ENCODE assay signal across 8 cellular contexts in genomic region chr16:58198022-58198683, GRCh38. TPM values are rescaled to one million over a fixed set of nuclear protein-coding genes. Genes with fewer than 3 reads are reported as not detected.
DNase-seq lines count a peak whose midpoint lies in the region; ATAC-seq and TF ChIP-seq lines count a peak whose summit lies in the region.

Gene CSNK2A2 (minus strand): TSS chr16:58198106. CDS start chr16:58197736, 370 bp downstream.

- no peak for TF ChIP-seq EP300 in ovary (IDR thresholded peaks at IDR 0.05)

- peaks cover 22 to 25% of the 10 kb centered on the region in 2 donors for H3K36me3 Mint-ChIP-seq in activated naive CD4-positive, alpha-beta T cell treated with anti-CD3 and anti-CD28 coated beads, Interleukin-2, amount 50 U/mL, for 72 hours

- H3K27me3 ChIP-seq in ovary (no peaks in the 10 kb centered on the region), thoracic aorta (replicated peaks; ENCODE audit: insufficient read depth) (no peaks in the 10 kb centered on the region)

- H3K27ac ChIP-seq in KOPT-K1 (ENCODE audit: low read depth, low read length, poor library complexity, severe bottlenecking) (peak within 1 kb of the TSS; percentile 50), ovary (peak within 1 kb of the TSS in 1 of 2 donors; percentile 1), thoracic aorta (no peak within 1 kb of the TSS)

- 1 to 5% (median 1%) methylated on average over 14 to 50 of the region's 52 CpGs for WGBS in ovary, 3 donors

- DNase-seq in EH (ENCODE audit: low read depth) (peak; percentile 77), SKM-1 (lab: John Stamatoyannopoulos, UW; ENCODE audit: unreplicated experiment) (peak; percentile 45), glomerular visceral epithelial cell (ENCODE audit: extremely low spot score) (peak; percentile 75), ovary (peak; percentile 54 to 81 (median 68)), thoracic aorta (ENCODE audit: low spot score) (no peak)
- DNase-seq in activated naive CD4-positive, alpha-beta T cell treated with anti-CD3 and anti-CD28 coated beads, Interleukin-2, amount 50 U/mL, for 72 hours (ENCODE audit: low spot score in 2 of 2): peak; percentile 63 to 77

- intact Hi-C loops in ovary (cut with DNase I): loop anchor here in 2 of 4 donors (10.0 kb wide), 1 partner anchor 173 kb away; the partner anchor contains the start of gene MMP15 (in 2 of the 2)

- H3K36me3 ChIP-seq in KOPT-K1 (ENCODE audit: insufficient read depth, low read length) (peaks cover 33% of the 10 kb centered on the region), ovary (no peaks in the 10 kb centered on the region), thoracic aorta (no peaks in the 10 kb centered on the region)

- H3K9me3 Mint-ChIP-seq in activated naive CD4-positive, alpha-beta T cell treated with anti-CD3 and anti-CD28 coated beads, Interleukin-2, amount 50 U/mL, for 72 hours: no peaks in the 10 kb centered on the region

- H3K4me1 ChIP-seq in ovary (ENCODE audit: insufficient read depth): peaks cover 5% of the 10 kb centered on the region
- H3K4me1 ChIP-seq in thoracic aorta (ENCODE audit: control insufficient read depth in 1 of 2, low read depth in 2 of 2): peaks cover 9 to 16% of the 10 kb centered on the region in 2 donors

- H3K9me3 ChIP-seq in KOPT-K1 (ENCODE audit: insufficient read depth, low read length, poor library complexity, severe bottlenecking): no peaks in the 10 kb centered on the region
- no peaks in the 10 kb centered on the region for H3K9me3 ChIP-seq in ovary
- H3K9me3 ChIP-seq in thoracic aorta: no peaks in the 10 kb centered on the region

- peak within 1 kb of the TSS; percentile 91 to 93 for H3K27ac Mint-ChIP-seq in activated naive CD4-positive, alpha-beta T cell treated with anti-CD3 and anti-CD28 coated beads, Interleukin-2, amount 50 U/mL, for 72 hours

- TF ChIP-seq POLR2A in ovary (IDR thresholded peaks at IDR 0.05): no peak

- ATAC-seq in GM21737 (IDR thresholded peaks at IDR 0.05; ENCODE audit: unreplicated experiment) (peak; percentile 86), thoracic aorta (ENCODE audit: insufficient number of reproducible peaks, low FRiP score, low read depth) (peak; percentile 64)
- peak; percentile 94 to 97 for ATAC-seq in activated naive CD4-positive, alpha-beta T cell treated with anti-CD3 and anti-CD28 coated beads, Interleukin-2, amount 50 U/mL, for 72 hours

- TF ChIP-seq CTCF in ovary (IDR thresholded peaks at IDR 0.05): no peak
- no peak for TF ChIP-seq CTCF in thoracic aorta (IDR thresholded peaks at IDR 0.05)

- H3K4me3 ChIP-seq in ovary (peak within 1 kb of the TSS; percentile 85), thoracic aorta (peak within 1 kb of the TSS; percentile 90)

RNA-seq across cellular contexts. Expression of gene CSNK2A2, which starts in this region (rescaled TPM):
- 10 to 100 TPM; 67.9 to 88.4 TPM for total RNA-seq in activated naive CD4-positive, alpha-beta T cell treated with anti-CD3 and anti-CD28 coated beads, Interleukin-2, amount 50 U/mL, for 72 hours
- 10 to 100 TPM; 23.1 to 63.3 (median 58.1) TPM for total RNA-seq in ovary
- polyA plus RNA-seq in ovary: 10 to 100 TPM; 39.5 to 95.6 TPM
- total RNA-seq in thoracic aorta: 10 to 100 TPM; 29.2 to 40.1 TPM
